Comparison of ENCODE assay signal across 1 cellular context in the genomic region with DNA sequence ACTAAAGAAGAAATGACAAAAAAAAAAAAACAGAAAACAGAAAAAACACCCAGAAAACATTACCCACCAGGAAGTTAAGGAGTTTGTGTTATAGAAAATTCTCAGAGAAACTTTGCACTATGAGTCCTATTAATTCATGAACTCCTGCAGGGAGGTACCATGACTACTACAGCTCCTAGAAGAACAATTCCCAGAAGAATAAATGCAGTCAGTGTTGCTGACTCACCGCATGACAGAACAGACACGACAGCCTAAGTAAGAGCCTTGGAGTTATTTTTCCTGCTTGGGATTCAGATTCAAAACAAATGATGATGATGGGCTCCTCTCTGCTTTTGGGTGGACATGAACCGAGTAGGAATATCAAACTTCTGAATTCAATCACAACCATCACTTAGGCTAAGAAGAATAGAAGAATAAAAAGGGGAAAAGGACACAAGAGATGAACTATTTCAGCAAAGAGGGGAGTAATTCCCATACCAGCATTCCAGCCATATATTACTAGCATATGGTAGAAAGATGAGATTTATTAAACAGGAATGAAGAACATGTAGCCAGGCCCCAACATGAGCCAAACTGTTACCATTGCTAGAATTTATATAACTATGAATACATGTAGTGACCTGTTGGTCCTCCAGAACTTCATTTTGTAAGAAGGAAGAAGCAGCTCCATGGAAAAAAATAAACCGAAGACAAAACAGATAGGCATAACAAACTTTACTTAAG.
A peak's percentile ranks its signal among the peaks of the same experiment; 100 is the strongest.
TF ChIP-seq lines count a peak whose summit lies in the region.

No MANE protein-coding gene starts in this region.

TF ChIP-seq in SK-N-SH, 30 proteins besides CTCF, POLR2A, EP300 and RAD21 (continued from another document):
- TF ChIP-seq REST (IDR thresholded peaks at IDR 0.05; ENCODE audit: low read depth, low read length) = no peak
- TF ChIP-seq SMC3 (IDR thresholded peaks at IDR 0.05; ENCODE audit: low read depth, low read length) = no peak
- TF ChIP-seq, protein P1, sequence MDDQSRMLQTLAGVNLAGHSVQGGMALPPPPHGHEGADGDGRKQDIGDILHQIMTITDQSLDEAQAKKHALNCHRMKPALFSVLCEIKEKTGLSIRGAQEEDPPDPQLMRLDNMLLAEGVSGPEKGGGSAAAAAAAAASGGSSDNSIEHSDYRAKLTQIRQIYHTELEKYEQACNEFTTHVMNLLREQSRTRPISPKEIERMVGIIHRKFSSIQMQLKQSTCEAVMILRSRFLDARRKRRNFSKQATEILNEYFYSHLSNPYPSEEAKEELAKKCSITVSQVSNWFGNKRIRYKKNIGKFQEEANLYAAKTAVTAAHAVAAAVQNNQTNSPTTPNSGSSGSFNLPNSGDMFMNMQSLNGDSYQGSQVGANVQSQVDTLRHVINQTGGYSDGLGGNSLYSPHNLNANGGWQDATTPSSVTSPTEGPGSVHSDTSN (IDR thresholded peaks at IDR 0.05) = no peak
- 0 out of 2 replicates have a peak, but pooled peaks have one; percentile 7 for TF ChIP-seq TCF12 (IDR thresholded peaks at IDR 0.05)
- TF ChIP-seq, protein P2, sequence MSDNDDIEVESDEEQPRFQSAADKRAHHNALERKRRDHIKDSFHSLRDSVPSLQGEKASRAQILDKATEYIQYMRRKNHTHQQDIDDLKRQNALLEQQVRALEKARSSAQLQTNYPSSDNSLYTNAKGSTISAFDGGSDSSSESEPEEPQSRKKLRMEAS (IDR thresholded peaks at IDR 0.05; ENCODE audit: low read depth) = no peak
- no peak for TF ChIP-seq POLR2AphosphoS5 (IDR thresholded peaks at IDR 0.05; ENCODE audit: low read depth, low read length)
- peak; percentile 24; the same call in 1 of the 2 replicates for TF ChIP-seq JUND (IDR thresholded peaks at IDR 0.05)
- no peak for TF ChIP-seq FOXM1 (IDR thresholded peaks at IDR 0.05; ENCODE audit: low read depth)
- no peak for TF ChIP-seq MEF2A (IDR thresholded peaks at IDR 0.05; ENCODE audit: borderline replicate concordance, low read depth)
- TF ChIP-seq NRF1 (IDR thresholded peaks at IDR 0.05; ENCODE audit: low read depth, low read length) = no peak
- TF ChIP-seq YY1 (IDR thresholded peaks at IDR 0.05; ENCODE audit: low read depth) = no peak
- no peak for TF ChIP-seq ELF1 (IDR thresholded peaks at IDR 0.05)
- no peak for TF ChIP-seq CHD2 (IDR thresholded peaks at IDR 0.05; ENCODE audit: low read length, partially characterized antibody)
